In the genomic region with DNA sequence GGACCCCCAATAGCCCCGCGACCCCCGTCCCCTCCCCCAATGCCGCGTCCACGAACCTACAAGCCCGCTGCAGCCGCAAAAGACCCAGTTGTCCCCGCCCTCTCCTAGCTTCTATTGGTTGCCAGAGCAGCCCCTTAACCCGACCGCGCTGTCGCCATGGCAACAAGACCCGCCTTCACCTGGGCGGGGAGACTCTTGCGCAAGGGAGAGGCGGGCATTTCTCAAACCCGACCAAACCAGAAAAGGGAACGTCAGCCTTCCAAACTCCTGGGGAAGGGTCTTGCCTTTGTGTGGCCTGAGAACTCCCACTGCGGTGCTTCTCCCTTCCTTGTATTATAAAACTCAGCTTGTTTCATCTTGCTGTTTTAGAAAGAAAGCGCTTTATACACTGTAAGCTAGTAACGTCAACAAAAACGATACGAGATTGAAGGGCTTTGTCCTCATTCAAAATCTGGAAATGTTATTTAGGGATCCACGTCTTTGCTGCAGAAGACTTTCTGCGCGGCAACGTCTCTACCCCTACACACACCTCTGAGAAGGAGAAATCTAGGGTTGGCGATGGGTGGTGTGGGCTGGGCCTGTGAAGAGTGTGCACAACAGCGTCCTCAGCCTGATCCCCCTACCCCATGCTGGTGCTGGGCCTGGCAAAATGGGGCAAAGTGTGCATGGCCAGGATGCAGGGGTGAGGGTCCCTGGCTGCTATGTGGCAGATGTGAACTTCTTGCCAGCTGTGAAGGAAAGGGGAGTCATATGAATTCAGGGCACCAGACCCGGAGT, we compare ENCODE assay signal across 8 cellular contexts.
DNase-seq lines count a peak whose midpoint lies in the region; ATAC-seq lines count a peak whose summit lies in the region.

TMEM9 (minus strand) TSS at position 86 of the 777 bp plus-strand sequence. CDS start 551 bp downstream, outside the sequence.

- peak; percentile 96 for ATAC-seq in HG03439 (IDR thresholded peaks at IDR 0.05; ENCODE audit: unreplicated experiment)

- peak; percentile 98 for DNase-seq in AG08396 (ENCODE audit: low spot score)
- peak; percentile 97 for DNase-seq in GM19238 (ENCODE audit: insufficient read length, low spot score)
- DNase-seq in NCI-H510A (lab: John Stamatoyannopoulos, UW), result peak; percentile 78
- DNase-seq in activated CD4-positive, CD25-positive, alpha-beta regulatory T cell treated with anti-CD3 and anti-CD28 coated beads, Interleukin-2, amount 50 U/mL, for 72 hours, result peak; percentile 96
- DNase-seq in cerebellar cortex (ENCODE audit: low spot score), result peak; percentile 98
- DNase-seq in islet precursor cell, result peak; percentile 99
- DNase-seq in stimulated activated CD4-positive, alpha-beta T cell treated with anti-CD3 and anti-CD28 coated beads, Interleukin-12 subunit alpha, Interleukin-12 subunit beta, amount 100 ng/mL, for 4 hours, result peak; percentile 99

Comparison
In these comparisons a context has a peak if more than half of its experiments do, and no peak if none do; other contexts are left out.
1. Peak in every context shown above with its lines: DNase-seq and ATAC-seq.